21 cellular contexts compared by ENCODE assay signal in genomic region chr16:512802-513201, GRCh38. TPM values are rescaled to one million over a fixed set of nuclear protein-coding genes. Genes with fewer than 3 reads are reported as not detected.
"Had no signal": no experiment of that assay in that cellular context is flagged by ENCODE, and none has a peak within 500 bp of the region (broad histone marks: within the 10 kb centered on the region; RNA-seq: fewer than 3 reads in every experiment).

No MANE protein-coding gene starts in this region.

- H3K9me3 Mint-ChIP-seq: effector memory CD8-positive, alpha-beta T cell; memory B cell; mesothelial cell of epicardium; natural killer cell; stimulated activated naive B cell treated with anti-CD40 and anti-IgM and Interleukin-4, amounts not matched to agents 10 μg/mL and 1 μg/mL and 100 μg/mL, for 72 hours had no signal

- H3K4me1 ChIP-seq: esophagus muscularis mucosa, gastrocnemius medialis, pancreas, prostate gland, sigmoid colon had no signal

- H3K27ac Mint-ChIP-seq: effector memory CD8-positive, alpha-beta T cell; memory B cell; mesothelial cell of epicardium; natural killer cell; stimulated activated naive B cell treated with anti-CD40 and anti-IgM and Interleukin-4, amounts not matched to agents 10 μg/mL and 1 μg/mL and 100 μg/mL, for 72 hours had no signal

- H3K4me3 Mint-ChIP-seq: effector memory CD8-positive, alpha-beta T cell; memory B cell; mesothelial cell of epicardium; natural killer cell; stimulated activated naive B cell treated with anti-CD40 and anti-IgM and Interleukin-4, amounts not matched to agents 10 μg/mL and 1 μg/mL and 100 μg/mL, for 72 hours had no signal

- H3K36me3 Mint-ChIP-seq: natural killer cell had no signal

- H3K27me3 Mint-ChIP-seq: effector memory CD8-positive, alpha-beta T cell; memory B cell; stimulated activated naive B cell treated with anti-CD40 and anti-IgM and Interleukin-4, amounts not matched to agents 10 μg/mL and 1 μg/mL and 100 μg/mL, for 72 hours had no signal

- ATAC-seq: effector memory CD8-positive, alpha-beta T cell; gastrocnemius medialis; left lobe of liver; natural killer cell; pancreas; stimulated activated naive B cell treated with anti-CD40 and anti-IgM and Interleukin-4, amounts not matched to agents 10 μg/mL and 1 μg/mL and 100 μg/mL, for 72 hours had no signal

- H3K36me3 ChIP-seq: prostate gland had no signal

- H3K4me3 ChIP-seq: esophagus muscularis mucosa, gastrocnemius medialis, pancreas, prostate gland, sigmoid colon, skin epidermis had no signal

- H3K4me1 Mint-ChIP-seq: memory B cell, mesothelial cell of epicardium had no signal

- H3K9me3 ChIP-seq: esophagus muscularis mucosa, gastrocnemius medialis, pancreas, prostate gland, sigmoid colon had no signal

- H3K27me3 ChIP-seq: esophagus muscularis mucosa, gastrocnemius medialis, pancreas, sigmoid colon had no signal

- H3K27ac ChIP-seq: epithelial cell of prostate, esophagus muscularis mucosa, gastrocnemius medialis, pancreas, prostate gland, sigmoid colon, skin epidermis had no signal

- DNase-seq: effector memory CD8-positive, alpha-beta T cell; gastrocnemius medialis; islet precursor cell; natural killer cell; occipital lobe; pancreas; sigmoid colon; stimulated activated CD4-positive, alpha-beta T cell treated with anti-CD3 and anti-CD28 coated beads, Interleukin-2, amount 100 ng/mL, for 24 hours; stimulated activated CD4-positive, alpha-beta T cell treated with anti-CD3 and anti-CD28 coated beads, Interleukin-4, amount 100 ng/mL, for 4 hours; stimulated activated naive B cell treated with anti-CD40 and anti-IgM and Interleukin-4, amounts not matched to agents 10 μg/mL and 1 μg/mL and 100 μg/mL, for 72 hours; trophoblast cell had no signal

RNA-seq across cellular contexts. Expression of gene PRR35, which starts 47.4 kb away (rescaled TPM):
- total RNA-seq: esophagus muscularis mucosa, fibroblast of villous mesenchyme, gastrocnemius medialis, left lobe of liver, lower leg skin, mucosa of gallbladder, occipital lobe, sigmoid colon had no signal
- polyA plus RNA-seq: sigmoid colon had no signal
